ENCODE assay signal across 28 cellular contexts in genomic region chr13:113182046-113182445, GRCh38. TPM values are rescaled to one million over a fixed set of nuclear protein-coding genes. Genes with fewer than 3 reads are reported as not detected.
DNase-seq lines count a peak whose midpoint lies in the region; ATAC-seq, FAIRE-seq and TF ChIP-seq lines count a peak whose summit lies in the region.
"Had no signal": no experiment of that assay in that cellular context is flagged by ENCODE, and none has a peak within 500 bp of the region (broad histone marks: within the 10 kb centered on the region; RNA-seq: fewer than 3 reads in every experiment).

No MANE protein-coding gene starts in this region.

- DNase-seq in activated T-cell treated with anti-CD3 and anti-CD28 coated beads, Interleukin-2, amount 50 U/mL, for 72 hours: no peak
- DNase-seq in activated T-cell treated with anti-CD3 and anti-CD28 coated beads, Interleukin-2, amount 50 U/mL, for 4 hours: no peak
- DNase-seq in RWPE1 (ENCODE audit: low spot score): no peak
- no peak for DNase-seq in effector memory CD4-positive, alpha-beta T cell
- DNase-seq in osteoblast (ENCODE audit: insufficient read length, low spot score, missing footprints): no peak
- DNase-seq in RCC 7860 (ENCODE audit: low spot score): no peak
- DNase-seq in HTR-8/SVneo (ENCODE audit: insufficient read length, low spot score): no peak
- DNase-seq in COLO668 (lab: John Stamatoyannopoulos, UW; ENCODE audit: unreplicated experiment): no peak
- DNase-seq: activated naive CD8-positive, alpha-beta T cell treated with anti-CD3 and anti-CD28 coated beads, Interleukin-2, amount 50 U/mL, for 24 hours; AML-193; DMS53; GM23248; heart left ventricle; KG1; MV-4-11; NCI-H510A; NK-92 treated with Interleukin-12 subunit alpha and Interleukin-12 subunit beta, amount 100 ng/mL, for 24 hours; PC-9; psoas muscle; SJCRH30; T-helper 1 cell; upper lobe of left lung had no signal

- no peaks in the 10 kb centered on the region for H3K9me3 Mint-ChIP-seq in activated T-cell treated with anti-CD3 and anti-CD28 coated beads, Interleukin-2, amount 50 U/mL, for 72 hours
- H3K9me3 Mint-ChIP-seq in activated T-cell treated with anti-CD3 and anti-CD28 coated beads, Interleukin-2, amount 50 U/mL, for 4 hours: no peaks in the 10 kb centered on the region
- H3K9me3 Mint-ChIP-seq: activated naive CD8-positive, alpha-beta T cell treated with anti-CD3 and anti-CD28 coated beads, Interleukin-2, amount 50 U/mL, for 24 hours; dendritic cell treated with granulocyte-macrophage colony-stimulating factor and Interleukin-4, amounts not matched to agents 40 ng/mL and 50 ng/mL, for 4 days; memory B cell had no signal

- no peak for ATAC-seq in activated T-cell treated with anti-CD3 and anti-CD28 coated beads, Interleukin-2, amount 50 U/mL, for 72 hours (replicated peaks in 1 of 2)
- no peak for ATAC-seq in activated T-cell treated with anti-CD3 and anti-CD28 coated beads, Interleukin-2, amount 50 U/mL, for 4 hours
- ATAC-seq: activated naive CD8-positive, alpha-beta T cell treated with anti-CD3 and anti-CD28 coated beads, Interleukin-2, amount 50 U/mL, for 24 hours; heart left ventricle; psoas muscle had no signal

- TF ChIP-seq CTCF in RWPE1 (conservative IDR thresholded peaks at IDR 0.05; ENCODE audit: low read depth) (no peak), osteoblast (IDR thresholded peaks at IDR 0.05; ENCODE audit: extremely low read depth, low read depth, low read length) (no peak)

- H3K4me3 Mint-ChIP-seq in activated T-cell treated with anti-CD3 and anti-CD28 coated beads, Interleukin-2, amount 50 U/mL, for 72 hours: no peak overlapping the region
- H3K4me3 Mint-ChIP-seq in activated T-cell treated with anti-CD3 and anti-CD28 coated beads, Interleukin-2, amount 50 U/mL, for 4 hours: no peak overlapping the region
- H3K4me3 Mint-ChIP-seq: activated naive CD8-positive, alpha-beta T cell treated with anti-CD3 and anti-CD28 coated beads, Interleukin-2, amount 50 U/mL, for 24 hours; dendritic cell treated with granulocyte-macrophage colony-stimulating factor and Interleukin-4, amounts not matched to agents 40 ng/mL and 50 ng/mL, for 4 days; memory B cell had no signal

- no peak overlapping the region for H2AFZ ChIP-seq in osteoblast (ENCODE audit: low read length)
- H2AFZ ChIP-seq: GM23248, PC-9 had no signal

- peak overlapping the region; percentile 54 for H3K27ac Mint-ChIP-seq in activated T-cell treated with anti-CD3 and anti-CD28 coated beads, Interleukin-2, amount 50 U/mL, for 72 hours
- H3K27ac Mint-ChIP-seq: dendritic cell treated with granulocyte-macrophage colony-stimulating factor and Interleukin-4, amounts not matched to agents 40 ng/mL and 50 ng/mL, for 4 days; memory B cell had no signal

- no peaks in the 10 kb centered on the region for H3K27me3 Mint-ChIP-seq in activated T-cell treated with anti-CD3 and anti-CD28 coated beads, Interleukin-2, amount 50 U/mL, for 72 hours (ENCODE audit: low read depth)
- no peaks in the 10 kb centered on the region for H3K27me3 Mint-ChIP-seq in activated T-cell treated with anti-CD3 and anti-CD28 coated beads, Interleukin-2, amount 50 U/mL, for 4 hours (ENCODE audit: low read depth)
- H3K27me3 Mint-ChIP-seq: activated naive CD8-positive, alpha-beta T cell treated with anti-CD3 and anti-CD28 coated beads, Interleukin-2, amount 50 U/mL, for 24 hours; dendritic cell treated with granulocyte-macrophage colony-stimulating factor and Interleukin-4, amounts not matched to agents 40 ng/mL and 50 ng/mL, for 4 days; memory B cell had no signal

- H3K4me1 ChIP-seq in effector memory CD4-positive, alpha-beta T cell (ENCODE audit: control insufficient read depth, insufficient read depth, low read length, poor library complexity, severe bottlenecking): peaks cover 25% of the 10 kb centered on the region
- H3K4me1 ChIP-seq in osteoblast (ENCODE audit: insufficient read depth, low read length): peaks cover 26% of the 10 kb centered on the region
- H3K4me1 ChIP-seq: psoas muscle had no signal

- no peaks in the 10 kb centered on the region for H3K9me3 ChIP-seq in effector memory CD4-positive, alpha-beta T cell (ENCODE audit: control insufficient read depth, low read length)
- no peaks in the 10 kb centered on the region for H3K9me3 ChIP-seq in osteoblast (ENCODE audit: low read depth, low read length)
- H3K9me3 ChIP-seq: heart left ventricle, neutrophil, psoas muscle, SJCRH30, upper lobe of left lung had no signal

- no peaks in the 10 kb centered on the region for H4K20me1 ChIP-seq in osteoblast (ENCODE audit: insufficient read depth, low read length)

- no peaks in the 10 kb centered on the region for H3K27me3 ChIP-seq in effector memory CD4-positive, alpha-beta T cell (replicated peaks; ENCODE audit: control insufficient read depth, insufficient read depth, low read length, poor library complexity, severe bottlenecking)
- H3K27me3 ChIP-seq in osteoblast (ENCODE audit: insufficient read depth, low read length): no peaks in the 10 kb centered on the region
- H3K27me3 ChIP-seq: heart left ventricle, neutrophil, SJCRH30, upper lobe of left lung had no signal

- CTCF ChIA-PET in RWPE1 (lab: Yijun Ruan, JAX): no interaction called here

- H3K4me1 Mint-ChIP-seq in activated T-cell treated with anti-CD3 and anti-CD28 coated beads, Interleukin-2, amount 50 U/mL, for 72 hours (ENCODE audit: low read depth): peaks cover 21% of the 10 kb centered on the region
- H3K4me1 Mint-ChIP-seq in activated T-cell treated with anti-CD3 and anti-CD28 coated beads, Interleukin-2, amount 50 U/mL, for 4 hours (ENCODE audit: low read depth): peaks cover 64% of the 10 kb centered on the region

- peaks cover 9 to 36% of the 10 kb centered on the region in 2 donors for H3K36me3 Mint-ChIP-seq in activated T-cell treated with anti-CD3 and anti-CD28 coated beads, Interleukin-2, amount 50 U/mL, for 72 hours (ENCODE audit: insufficient read depth in 2 of 2)
- H3K36me3 Mint-ChIP-seq in activated T-cell treated with anti-CD3 and anti-CD28 coated beads, Interleukin-2, amount 50 U/mL, for 4 hours (ENCODE audit: insufficient read depth): peaks cover 53% of the 10 kb centered on the region

- FAIRE-seq in RCC 7860 (lab: Jason Lieb, UNC) (no peak), HTR-8/SVneo (lab: Jason Lieb, UNC) (no peak)
- FAIRE-seq: endothelial cell of umbilical vein had no signal

- POLR2A ChIA-PET in RWPE1 (lab: Yijun Ruan, JAX; ENCODE audit: low non-redundant PET): no interaction called here

- peak overlapping the region; percentile 27; the same call in 1 of the 2 replicates for H3K27ac ChIP-seq in RWPE1
- peak overlapping the region; percentile 33 for H3K27ac ChIP-seq in effector memory CD4-positive, alpha-beta T cell (ENCODE audit: insufficient read depth, low read length, poor library complexity, severe bottlenecking)
- peak overlapping the region; percentile 31 for H3K27ac ChIP-seq in osteoblast (ENCODE audit: low read depth, low read length)
- H3K27ac ChIP-seq: GM23248, heart left ventricle, neutrophil, PC-9, psoas muscle, SJCRH30, upper lobe of left lung had no signal

- peaks cover 21% of the 10 kb centered on the region for H3K79me2 ChIP-seq in osteoblast (ENCODE audit: insufficient read depth, low read length)

- peaks cover 35% of the 10 kb centered on the region for H3K36me3 ChIP-seq in effector memory CD4-positive, alpha-beta T cell (ENCODE audit: control insufficient read depth, insufficient read depth, low read length)
- H3K36me3 ChIP-seq in osteoblast (ENCODE audit: insufficient read depth, low read length): peaks cover 59% of the 10 kb centered on the region

- H3K4me2 ChIP-seq in osteoblast (ENCODE audit: insufficient read depth, low read length): no peak overlapping the region
- H3K4me2 ChIP-seq: PC-9 had no signal

- H3K4me3 ChIP-seq in effector memory CD4-positive, alpha-beta T cell (ENCODE audit: insufficient read depth, low read depth, low read length, poor library complexity, severe bottlenecking): no peak overlapping the region
- no peak overlapping the region for H3K4me3 ChIP-seq in osteoblast (ENCODE audit: insufficient read depth, low read length)
- H3K4me3 ChIP-seq: GM23248, heart left ventricle, PC-9, psoas muscle, SJCRH30, upper lobe of left lung had no signal

RNA-seq across cellular contexts. Expression of gene PROZ, which starts 23.6 kb away (rescaled TPM):
- total RNA-seq in activated T-cell treated with anti-CD3 and anti-CD28 coated beads, Interleukin-2, amount 50 U/mL, for 72 hours: not detected
- total RNA-seq in activated T-cell treated with anti-CD3 and anti-CD28 coated beads, Interleukin-2, amount 50 U/mL, for 4 hours: not detected
- total RNA-seq in osteoblast: not detected in 2 replicates
- total RNA-seq: activated CD8-positive, alpha-beta memory T cell treated with anti-CD3 and anti-CD28 coated beads for 36 hours; endothelial cell of umbilical vein; GM23248; heart left ventricle; HT1080; PC-9; psoas muscle; SJCRH30; upper lobe of left lung had no signal

RNA-seq across cellular contexts. Expression of gene PCID2, which starts 26.4 kb away (rescaled TPM):
- 10 to 100 TPM; 76.8 to 83.1 TPM for total RNA-seq in activated T-cell treated with anti-CD3 and anti-CD28 coated beads, Interleukin-2, amount 50 U/mL, for 72 hours
- 10 to 100 TPM; 63.3 to 68.1 (median 66.9) TPM for total RNA-seq in activated T-cell treated with anti-CD3 and anti-CD28 coated beads, Interleukin-2, amount 50 U/mL, for 4 hours
- total RNA-seq in osteoblast: 48.5 and 55.4 TPM in 2 replicates

RNA-seq across cellular contexts. Expression of gene CUL4A, which starts 27.4 kb away (rescaled TPM):
- 10 to 100 TPM; 71.4 to 82.1 TPM for total RNA-seq in activated T-cell treated with anti-CD3 and anti-CD28 coated beads, Interleukin-2, amount 50 U/mL, for 72 hours
- total RNA-seq in activated T-cell treated with anti-CD3 and anti-CD28 coated beads, Interleukin-2, amount 50 U/mL, for 4 hours: 10 to 100 TPM; 85.5 to 89.8 (median 87.8) TPM
- 128 TPM in 2 replicates for total RNA-seq in osteoblast

RNA-seq across cellular contexts. Expression of gene F10, which starts 59.4 kb away (rescaled TPM):
- not detected for total RNA-seq in activated T-cell treated with anti-CD3 and anti-CD28 coated beads, Interleukin-2, amount 50 U/mL, for 72 hours
- not detected for total RNA-seq in activated T-cell treated with anti-CD3 and anti-CD28 coated beads, Interleukin-2, amount 50 U/mL, for 4 hours
- total RNA-seq in osteoblast: 0.29 TPM in 1 of 2 replicates, not detected in the other
- total RNA-seq: activated CD8-positive, alpha-beta memory T cell treated with anti-CD3 and anti-CD28 coated beads for 36 hours; endothelial cell of umbilical vein; HT1080; PC-9 had no signal
